ENCODE assay signal across 1 cellular context in the genomic region with DNA sequence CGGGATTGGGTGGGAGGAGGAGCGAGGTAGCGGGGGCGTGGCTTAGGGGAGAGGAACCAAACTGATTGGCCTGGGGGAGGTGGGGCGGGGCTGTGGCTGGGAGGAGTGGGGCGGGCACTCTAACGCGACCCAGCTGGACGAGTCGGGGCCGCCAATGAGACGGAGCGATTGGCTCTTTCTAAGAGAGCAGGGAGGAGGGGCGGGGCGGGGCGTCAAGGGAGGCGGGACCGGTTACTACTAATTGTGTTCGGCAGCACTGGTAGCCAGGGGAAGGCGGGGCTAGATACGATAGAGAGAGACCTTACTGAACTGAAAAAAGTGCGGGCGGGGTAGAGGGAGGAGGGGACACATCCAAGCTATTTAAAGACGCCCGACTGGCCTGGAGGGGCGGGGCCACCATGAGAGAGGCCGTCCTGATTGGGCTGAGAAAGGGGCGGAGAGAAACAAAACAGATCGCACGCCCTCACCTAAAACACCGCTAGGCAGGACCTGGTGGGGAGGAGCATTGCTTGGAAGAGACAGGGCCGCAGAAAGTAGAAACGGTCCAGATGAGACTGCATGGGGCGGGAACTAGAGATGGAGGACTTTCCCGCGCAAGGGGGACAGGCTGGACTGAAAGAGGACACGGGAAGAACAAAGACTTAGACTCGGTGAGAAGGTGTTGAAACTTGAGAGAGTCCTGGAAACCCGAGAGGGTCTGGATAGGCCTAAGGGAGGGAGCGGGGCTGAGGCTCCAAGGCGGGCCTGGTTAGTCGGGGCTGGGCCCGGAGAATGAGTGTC.
TF ChIP-seq lines count a peak whose summit lies in the region.

A gene (minus strand): TSS at position 232 of the 780 bp plus-strand sequence. CDS start 295 bp downstream, outside the sequence.

TF ChIP-seq in HEK293, 187 proteins besides CTCF, POLR2A, EP300 and RAD21 (continued from another document and continues in another):
- TF ChIP-seq, protein P1, sequence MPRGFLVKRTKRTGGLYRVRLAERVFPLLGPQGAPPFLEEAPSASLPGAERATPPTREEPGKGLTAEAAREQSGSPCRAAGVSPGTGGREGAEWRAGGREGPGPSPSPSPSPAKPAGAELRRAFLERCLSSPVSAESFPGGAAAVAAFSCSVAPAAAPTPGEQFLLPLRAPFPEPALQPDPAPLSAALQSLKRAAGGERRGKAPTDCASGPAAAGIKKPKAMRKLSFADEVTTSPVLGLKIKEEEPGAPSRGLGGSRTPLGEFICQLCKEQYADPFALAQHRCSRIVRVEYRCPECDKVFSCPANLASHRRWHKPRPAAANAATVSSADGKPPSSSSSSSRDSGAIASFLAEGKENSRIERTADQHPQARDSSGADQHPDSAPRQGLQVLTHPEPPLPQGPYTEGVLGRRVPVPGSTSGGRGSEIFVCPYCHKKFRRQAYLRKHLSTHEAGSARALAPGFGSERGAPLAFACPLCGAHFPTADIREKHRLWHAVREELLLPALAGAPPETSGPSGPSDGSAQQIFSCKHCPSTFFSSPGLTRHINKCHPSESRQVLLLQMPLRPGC (tag by site-specific recombination; IDR thresholded peaks at IDR 0.05): no peak
- TF ChIP-seq, protein P2, sequence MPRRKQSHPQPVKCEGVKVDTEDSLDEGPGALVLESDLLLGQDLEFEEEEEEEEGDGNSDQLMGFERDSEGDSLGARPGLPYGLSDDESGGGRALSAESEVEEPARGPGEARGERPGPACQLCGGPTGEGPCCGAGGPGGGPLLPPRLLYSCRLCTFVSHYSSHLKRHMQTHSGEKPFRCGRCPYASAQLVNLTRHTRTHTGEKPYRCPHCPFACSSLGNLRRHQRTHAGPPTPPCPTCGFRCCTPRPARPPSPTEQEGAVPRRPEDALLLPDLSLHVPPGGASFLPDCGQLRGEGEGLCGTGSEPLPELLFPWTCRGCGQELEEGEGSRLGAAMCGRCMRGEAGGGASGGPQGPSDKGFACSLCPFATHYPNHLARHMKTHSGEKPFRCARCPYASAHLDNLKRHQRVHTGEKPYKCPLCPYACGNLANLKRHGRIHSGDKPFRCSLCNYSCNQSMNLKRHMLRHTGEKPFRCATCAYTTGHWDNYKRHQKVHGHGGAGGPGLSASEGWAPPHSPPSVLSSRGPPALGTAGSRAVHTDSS (tag by site-specific recombination; IDR thresholded peaks at IDR 0.05): no peak
- TF ChIP-seq, protein P3, sequence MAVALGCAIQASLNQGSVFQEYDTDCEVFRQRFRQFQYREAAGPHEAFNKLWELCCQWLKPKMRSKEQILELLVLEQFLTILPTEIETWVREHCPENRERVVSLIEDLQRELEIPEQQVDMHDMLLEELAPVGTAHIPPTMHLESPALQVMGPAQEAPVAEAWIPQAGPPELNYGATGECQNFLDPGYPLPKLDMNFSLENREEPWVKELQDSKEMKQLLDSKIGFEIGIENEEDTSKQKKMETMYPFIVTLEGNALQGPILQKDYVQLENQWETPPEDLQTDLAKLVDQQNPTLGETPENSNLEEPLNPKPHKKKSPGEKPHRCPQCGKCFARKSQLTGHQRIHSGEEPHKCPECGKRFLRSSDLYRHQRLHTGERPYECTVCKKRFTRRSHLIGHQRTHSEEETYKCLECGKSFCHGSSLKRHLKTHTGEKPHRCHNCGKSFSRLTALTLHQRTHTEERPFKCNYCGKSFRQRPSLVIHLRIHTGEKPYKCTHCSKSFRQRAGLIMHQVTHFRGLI (tag by site-specific recombination; IDR thresholded peaks at IDR 0.05): no peak
- TF ChIP-seq, protein P4, sequence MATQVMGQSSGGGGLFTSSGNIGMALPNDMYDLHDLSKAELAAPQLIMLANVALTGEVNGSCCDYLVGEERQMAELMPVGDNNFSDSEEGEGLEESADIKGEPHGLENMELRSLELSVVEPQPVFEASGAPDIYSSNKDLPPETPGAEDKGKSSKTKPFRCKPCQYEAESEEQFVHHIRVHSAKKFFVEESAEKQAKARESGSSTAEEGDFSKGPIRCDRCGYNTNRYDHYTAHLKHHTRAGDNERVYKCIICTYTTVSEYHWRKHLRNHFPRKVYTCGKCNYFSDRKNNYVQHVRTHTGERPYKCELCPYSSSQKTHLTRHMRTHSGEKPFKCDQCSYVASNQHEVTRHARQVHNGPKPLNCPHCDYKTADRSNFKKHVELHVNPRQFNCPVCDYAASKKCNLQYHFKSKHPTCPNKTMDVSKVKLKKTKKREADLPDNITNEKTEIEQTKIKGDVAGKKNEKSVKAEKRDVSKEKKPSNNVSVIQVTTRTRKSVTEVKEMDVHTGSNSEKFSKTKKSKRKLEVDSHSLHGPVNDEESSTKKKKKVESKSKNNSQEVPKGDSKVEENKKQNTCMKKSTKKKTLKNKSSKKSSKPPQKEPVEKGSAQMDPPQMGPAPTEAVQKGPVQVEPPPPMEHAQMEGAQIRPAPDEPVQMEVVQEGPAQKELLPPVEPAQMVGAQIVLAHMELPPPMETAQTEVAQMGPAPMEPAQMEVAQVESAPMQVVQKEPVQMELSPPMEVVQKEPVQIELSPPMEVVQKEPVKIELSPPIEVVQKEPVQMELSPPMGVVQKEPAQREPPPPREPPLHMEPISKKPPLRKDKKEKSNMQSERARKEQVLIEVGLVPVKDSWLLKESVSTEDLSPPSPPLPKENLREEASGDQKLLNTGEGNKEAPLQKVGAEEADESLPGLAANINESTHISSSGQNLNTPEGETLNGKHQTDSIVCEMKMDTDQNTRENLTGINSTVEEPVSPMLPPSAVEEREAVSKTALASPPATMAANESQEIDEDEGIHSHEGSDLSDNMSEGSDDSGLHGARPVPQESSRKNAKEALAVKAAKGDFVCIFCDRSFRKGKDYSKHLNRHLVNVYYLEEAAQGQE (tag by site-specific recombination; IDR thresholded peaks at IDR 0.05): no peak
- TF ChIP-seq ZNF169 (tag by site-specific recombination; IDR thresholded peaks at IDR 0.05) (no peak), ZNF175 (tag by site-specific recombination; IDR thresholded peaks at IDR 0.05) (no peak), ZNF324 (tag by site-specific recombination; IDR thresholded peaks at IDR 0.05) (no peak), MEIS1 (CRISPR knock-in tag; IDR thresholded peaks at IDR 0.05; ENCODE audit: borderline replicate concordance) (no peak), GLIS1 (tag by site-specific recombination; IDR thresholded peaks at IDR 0.05) (0 out of 2 replicates have a peak, but pooled peaks have one; percentile 26), ZNF510 (tag by site-specific recombination; IDR thresholded peaks at IDR 0.05; ENCODE audit: insufficient replicate concordance) (no peak), KLF7 (tag by site-specific recombination; IDR thresholded peaks at IDR 0.05; ENCODE audit: borderline replicate concordance) (no peak), RBAK (tag by site-specific recombination; IDR thresholded peaks at IDR 0.05) (no peak), BCL11A (tag by site-specific recombination; IDR thresholded peaks at IDR 0.05; ENCODE audit: low read depth) (no peak), ZNF501 (tag by site-specific recombination; IDR thresholded peaks at IDR 0.05) (no peak), ZNF76 (tag by site-specific recombination; IDR thresholded peaks at IDR 0.05; ENCODE audit: borderline replicate concordance, low read depth) (no peak), ZNF621 (tag by site-specific recombination; IDR thresholded peaks at IDR 0.05) (no peak), MZF1 (tag by site-specific recombination; IDR thresholded peaks at IDR 0.05; ENCODE audit: borderline replicate concordance) (no peak), OSR2 (tag by site-specific recombination; IDR thresholded peaks at IDR 0.05) (peak; percentile 75), ZBTB20 (tag by site-specific recombination; IDR thresholded peaks at IDR 0.05) (no peak; the same call in 1 of the 2 replicates), ZNF223 (tag by site-specific recombination; IDR thresholded peaks at IDR 0.05) (no peak), ZNF184 (tag by site-specific recombination; IDR thresholded peaks at IDR 0.05) (no peak), TRIM28 (IDR thresholded peaks at IDR 0.05; ENCODE audit: borderline replicate concordance, low read length) (no peak)
- TF ChIP-seq, protein P5, sequence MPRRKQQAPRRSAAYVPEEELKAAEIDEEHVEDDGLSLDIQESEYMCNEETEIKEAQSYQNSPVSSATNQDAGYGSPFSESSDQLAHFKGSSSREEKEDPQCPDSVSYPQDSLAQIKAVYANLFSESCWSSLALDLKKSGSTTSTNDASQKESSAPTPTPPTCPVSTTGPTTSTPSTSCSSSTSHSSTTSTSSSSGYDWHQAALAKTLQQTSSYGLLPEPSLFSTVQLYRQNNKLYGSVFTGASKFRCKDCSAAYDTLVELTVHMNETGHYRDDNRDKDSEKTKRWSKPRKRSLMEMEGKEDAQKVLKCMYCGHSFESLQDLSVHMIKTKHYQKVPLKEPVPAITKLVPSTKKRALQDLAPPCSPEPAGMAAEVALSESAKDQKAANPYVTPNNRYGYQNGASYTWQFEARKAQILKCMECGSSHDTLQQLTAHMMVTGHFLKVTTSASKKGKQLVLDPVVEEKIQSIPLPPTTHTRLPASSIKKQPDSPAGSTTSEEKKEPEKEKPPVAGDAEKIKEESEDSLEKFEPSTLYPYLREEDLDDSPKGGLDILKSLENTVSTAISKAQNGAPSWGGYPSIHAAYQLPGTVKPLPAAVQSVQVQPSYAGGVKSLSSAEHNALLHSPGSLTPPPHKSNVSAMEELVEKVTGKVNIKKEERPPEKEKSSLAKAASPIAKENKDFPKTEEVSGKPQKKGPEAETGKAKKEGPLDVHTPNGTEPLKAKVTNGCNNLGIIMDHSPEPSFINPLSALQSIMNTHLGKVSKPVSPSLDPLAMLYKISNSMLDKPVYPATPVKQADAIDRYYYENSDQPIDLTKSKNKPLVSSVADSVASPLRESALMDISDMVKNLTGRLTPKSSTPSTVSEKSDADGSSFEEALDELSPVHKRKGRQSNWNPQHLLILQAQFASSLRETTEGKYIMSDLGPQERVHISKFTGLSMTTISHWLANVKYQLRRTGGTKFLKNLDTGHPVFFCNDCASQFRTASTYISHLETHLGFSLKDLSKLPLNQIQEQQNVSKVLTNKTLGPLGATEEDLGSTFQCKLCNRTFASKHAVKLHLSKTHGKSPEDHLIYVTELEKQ (tag by site-specific recombination; IDR thresholded peaks at IDR 0.05; ENCODE audit: borderline replicate concordance): no peak
- TF ChIP-seq, protein P6, sequence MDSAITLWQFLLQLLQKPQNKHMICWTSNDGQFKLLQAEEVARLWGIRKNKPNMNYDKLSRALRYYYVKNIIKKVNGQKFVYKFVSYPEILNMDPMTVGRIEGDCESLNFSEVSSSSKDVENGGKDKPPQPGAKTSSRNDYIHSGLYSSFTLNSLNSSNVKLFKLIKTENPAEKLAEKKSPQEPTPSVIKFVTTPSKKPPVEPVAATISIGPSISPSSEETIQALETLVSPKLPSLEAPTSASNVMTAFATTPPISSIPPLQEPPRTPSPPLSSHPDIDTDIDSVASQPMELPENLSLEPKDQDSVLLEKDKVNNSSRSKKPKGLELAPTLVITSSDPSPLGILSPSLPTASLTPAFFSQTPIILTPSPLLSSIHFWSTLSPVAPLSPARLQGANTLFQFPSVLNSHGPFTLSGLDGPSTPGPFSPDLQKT (IDR thresholded peaks at IDR 0.05; ENCODE audit: borderline replicate concordance, low read depth, low read length): no peak
- TF ChIP-seq, protein P7, sequence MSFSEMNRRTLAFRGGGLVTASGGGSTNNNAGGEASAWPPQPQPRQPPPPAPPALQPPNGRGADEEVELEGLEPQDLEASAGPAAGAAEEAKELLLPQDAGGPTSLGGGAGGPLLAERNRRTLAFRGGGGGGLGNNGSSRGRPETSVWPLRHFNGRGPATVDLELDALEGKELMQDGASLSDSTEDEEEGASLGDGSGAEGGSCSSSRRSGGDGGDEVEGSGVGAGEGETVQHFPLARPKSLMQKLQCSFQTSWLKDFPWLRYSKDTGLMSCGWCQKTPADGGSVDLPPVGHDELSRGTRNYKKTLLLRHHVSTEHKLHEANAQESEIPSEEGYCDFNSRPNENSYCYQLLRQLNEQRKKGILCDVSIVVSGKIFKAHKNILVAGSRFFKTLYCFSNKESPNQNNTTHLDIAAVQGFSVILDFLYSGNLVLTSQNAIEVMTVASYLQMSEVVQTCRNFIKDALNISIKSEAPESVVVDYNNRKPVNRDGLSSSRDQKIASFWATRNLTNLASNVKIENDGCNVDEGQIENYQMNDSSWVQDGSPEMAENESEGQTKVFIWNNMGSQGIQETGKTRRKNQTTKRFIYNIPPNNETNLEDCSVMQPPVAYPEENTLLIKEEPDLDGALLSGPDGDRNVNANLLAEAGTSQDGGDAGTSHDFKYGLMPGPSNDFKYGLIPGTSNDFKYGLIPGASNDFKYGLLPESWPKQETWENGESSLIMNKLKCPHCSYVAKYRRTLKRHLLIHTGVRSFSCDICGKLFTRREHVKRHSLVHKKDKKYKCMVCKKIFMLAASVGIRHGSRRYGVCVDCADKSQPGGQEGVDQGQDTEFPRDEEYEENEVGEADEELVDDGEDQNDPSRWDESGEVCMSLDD (tag by site-specific recombination; IDR thresholded peaks at IDR 0.05): no peak
- TF ChIP-seq, protein P8, sequence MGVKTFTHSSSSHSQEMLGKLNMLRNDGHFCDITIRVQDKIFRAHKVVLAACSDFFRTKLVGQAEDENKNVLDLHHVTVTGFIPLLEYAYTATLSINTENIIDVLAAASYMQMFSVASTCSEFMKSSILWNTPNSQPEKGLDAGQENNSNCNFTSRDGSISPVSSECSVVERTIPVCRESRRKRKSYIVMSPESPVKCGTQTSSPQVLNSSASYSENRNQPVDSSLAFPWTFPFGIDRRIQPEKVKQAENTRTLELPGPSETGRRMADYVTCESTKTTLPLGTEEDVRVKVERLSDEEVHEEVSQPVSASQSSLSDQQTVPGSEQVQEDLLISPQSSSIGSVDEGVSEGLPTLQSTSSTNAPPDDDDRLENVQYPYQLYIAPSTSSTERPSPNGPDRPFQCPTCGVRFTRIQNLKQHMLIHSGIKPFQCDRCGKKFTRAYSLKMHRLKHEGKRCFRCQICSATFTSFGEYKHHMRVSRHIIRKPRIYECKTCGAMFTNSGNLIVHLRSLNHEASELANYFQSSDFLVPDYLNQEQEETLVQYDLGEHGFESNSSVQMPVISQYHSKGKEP (tag by site-specific recombination; IDR thresholded peaks at IDR 0.05): no peak
